ENCODE assay signal across 20 cellular contexts in the genomic region with DNA sequence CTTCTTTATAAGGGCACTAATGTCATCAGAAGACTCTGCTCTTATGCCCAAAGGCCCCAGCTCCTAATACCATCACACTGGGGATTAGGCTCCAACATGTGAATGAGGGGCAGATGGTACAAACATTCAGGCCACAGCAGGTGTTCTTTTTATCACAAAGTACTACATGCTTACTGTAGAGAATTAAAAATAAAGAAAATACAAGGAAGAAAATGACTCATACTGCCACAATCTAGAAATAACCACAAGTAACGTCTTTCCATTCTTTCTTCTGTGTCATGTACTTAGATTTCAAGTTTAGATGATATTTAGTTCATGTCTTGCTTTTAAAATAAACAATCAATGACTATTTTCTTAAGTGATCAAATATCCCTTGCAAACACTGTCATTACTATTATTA.
DNase-seq lines count a peak whose midpoint lies in the region; ATAC-seq and TF ChIP-seq lines count a peak whose summit lies in the region.
"Had no signal": no experiment of that assay in that cellular context is flagged by ENCODE, and none has a peak within 500 bp of the region (broad histone marks: within the 10 kb centered on the region; RNA-seq: fewer than 3 reads in every experiment).

No MANE protein-coding gene starts in this region.

- H3K36me3 ChIP-seq in mammary epithelial cell (ENCODE audit: insufficient read depth, low read length) (no peaks in the 10 kb centered on the region), breast epithelium (no peaks in the 10 kb centered on the region), heart right ventricle (no peaks in the 10 kb centered on the region)
- H3K36me3 ChIP-seq: ovary had no signal

- intact Hi-C loops in mammary epithelial cell (cut with micrococcal nuclease) = loop anchor here (2.0 kb wide), 1 partner anchor 21 kb away; no protein-coding TSS in a partner anchor
- intact Hi-C loops in breast epithelium (cut with DNase I; ENCODE audit: low total_unique reads) = no loop called here
- intact Hi-C loops in heart right ventricle (cut with DNase I) = loop anchor here in 1 of 10 donors (5.0 kb wide), 1 partner anchor 51 kb away; no protein-coding TSS in a partner anchor

- no peaks in the 10 kb centered on the region for H4K20me1 ChIP-seq in mammary epithelial cell (ENCODE audit: insufficient read depth, low read length)

- H3K79me2 ChIP-seq in mammary epithelial cell (ENCODE audit: insufficient read depth, low read length) = no peaks in the 10 kb centered on the region

- CTCF ChIA-PET in mammary epithelial cell (lab: Charles Lee; ENCODE audit: low non-redundant PET) = no interaction called here

- TF ChIP-seq CTCF in mammary epithelial cell (conservative IDR thresholded peaks at IDR 0.05 in 1 of 2, IDR thresholded peaks at IDR 0.05 in 1 of 2; ENCODE audit: extremely low read depth in 1 of 2, insufficient read depth in 1 of 2, low read depth in 1 of 2, low read length in 2 of 2) (no peak), breast epithelium (IDR thresholded peaks at IDR 0.05) (no peak), fibroblast of mammary gland (conservative IDR thresholded peaks at IDR 0.05; ENCODE audit: control insufficient read depth, insufficient read depth, low read depth, low read length) (no peak), heart right ventricle (IDR thresholded peaks at IDR 0.05) (no peak)

- H3K27ac ChIP-seq in mammary epithelial cell (ENCODE audit: insufficient read depth, low read depth, low read length) (peak overlapping the region; percentile 31), breast epithelium (no peak overlapping the region), heart right ventricle (no peak overlapping the region)
- H3K27ac ChIP-seq: epithelial cell of prostate, ovary had no signal

- H2AFZ ChIP-seq in mammary epithelial cell (ENCODE audit: low read depth, low read length) = no peak overlapping the region

- WGBS in mammary epithelial cell (ENCODE audit: low coverage, missing lambda C conversion rate) = 0% methylated on average over 1 of the region's 1 CpG
- 66 to 67% methylated on average over 1 of the region's 1 CpG for WGBS in heart right ventricle, 2 donors

- no peak overlapping the region for H3K9ac ChIP-seq in mammary epithelial cell (ENCODE audit: insufficient read depth, low read length)

- H3K9me3 ChIP-seq in mammary epithelial cell (replicated peaks; ENCODE audit: insufficient read depth, low read length) (no peaks in the 10 kb centered on the region), breast epithelium (no peaks in the 10 kb centered on the region), heart right ventricle (no peaks in the 10 kb centered on the region)
- H3K9me3 ChIP-seq: mucosa of descending colon, ovary had no signal

- H3K27me3 ChIP-seq in mammary epithelial cell (ENCODE audit: insufficient read depth, low read length) = no peaks in the 10 kb centered on the region
- no peaks in the 10 kb centered on the region for H3K27me3 ChIP-seq in breast epithelium
- peaks cover 0 to 5% (median 3%) of the 10 kb centered on the region in 7 donors for H3K27me3 ChIP-seq in heart right ventricle
- H3K27me3 ChIP-seq: ovary had no signal

- 0 out of 3 replicates have a peak, but pooled peaks have one; percentile 34 for ATAC-seq in SK-N-SH treated with all-trans-retinoic acid at 6 μM for 48 hours
- ATAC-seq in heart right ventricle = no peak
- ATAC-seq: GM12878; left cardiac atrium; mucosa of descending colon; stimulated activated memory B cell treated with anti-CD40 and anti-IgM and Interleukin-4, amounts not matched to agents 10 μg/mL and 1 μg/mL and 100 μg/mL, for 72 hours had no signal

- in situ Hi-C loops in mammary epithelial cell (cut with MboI; ENCODE audit: low sequenced_read_pairs in 2 of 2) = no loop called here

- H3K4me2 ChIP-seq in mammary epithelial cell (ENCODE audit: insufficient read depth, low read depth, low read length) = peak overlapping the region; percentile 32

- H3K4me3 ChIP-seq in mammary epithelial cell (replicated peaks in 1 of 3; ENCODE audit: insufficient read depth in 1 of 3, low read depth in 2 of 3, low read length in 3 of 3) = no peak overlapping the region
- H3K4me3 ChIP-seq in breast epithelium = no peak overlapping the region
- no peak overlapping the region for H3K4me3 ChIP-seq in fibroblast of mammary gland (ENCODE audit: control insufficient read depth, low read depth, low read length)
- no peak overlapping the region for H3K4me3 ChIP-seq in heart right ventricle
- H3K4me3 ChIP-seq: GM12878, mucosa of descending colon, ovary had no signal

- TF ChIP-seq POLR2A in breast epithelium (IDR thresholded peaks at IDR 0.05) = no peak

- DNase-seq in mammary epithelial cell (peak; percentile 52), breast epithelium (ENCODE audit: low spot score in 2 of 2) (no peak), fibroblast of mammary gland (ENCODE audit: low read depth) (peak; percentile 59), stromal cell of bone marrow (ENCODE audit: low read depth) (peak; percentile 13), HUDEP-2 (lab: John Stamatoyannopoulos, UW; ENCODE audit: unreplicated experiment in 76 of 76) (no peak), heart right ventricle (no peak), NCI-H2107 treated with DMSO at 0.1 percent for 48 hours (lab: John Stamatoyannopoulos, UW; ENCODE audit: unreplicated experiment) (no peak)
- DNase-seq: activated CD4-positive, alpha-beta T cell treated with anti-CD3 and anti-CD28 coated beads, Interleukin-2, amount 50 U/mL, for 1 hour; activated naive CD8-positive, alpha-beta T cell treated with anti-CD3 and anti-CD28 coated beads for 36 hours; activated T-cell treated with anti-CD3 and anti-CD28 coated beads, Interleukin-2, amount 50 U/mL, for 1 hour; CD4-positive, alpha-beta memory T cell; GOT3; left cardiac atrium; mucosa of descending colon; ovary; small intestine had no signal

- BruUV-seq in mammary epithelial cell (replicated peaks; lab: Mats Ljungman, UMichigan) = no TSS peak

- dilution Hi-C loops in mammary epithelial cell (cut with HindIII; ENCODE audit: low sequenced_read_pairs) = no loop called here

- H3K4me1 ChIP-seq in mammary epithelial cell (ENCODE audit: insufficient read depth, low read length) (peaks cover 44% of the 10 kb centered on the region), breast epithelium (no peaks in the 10 kb centered on the region), heart right ventricle (no peaks in the 10 kb centered on the region)

TF ChIP-seq in SK-N-SH treated with all-trans-retinoic acid at 6 μM for 48 hours, 23 proteins besides CTCF, POLR2A, EP300 and RAD21:
- TF ChIP-seq ZFP3 (CRISPR knock-in tag; IDR thresholded peaks at IDR 0.05) (no peak), BACH2 (CRISPR knock-in tag; IDR thresholded peaks at IDR 0.05; ENCODE audit: borderline replicate concordance) (no peak), ZNF565 (CRISPR knock-in tag; conservative IDR thresholded peaks at IDR 0.05; ENCODE audit: low read depth) (no peak), ZNF8 (CRISPR knock-in tag; IDR thresholded peaks at IDR 0.05) (no peak), PPARA (CRISPR knock-in tag; IDR thresholded peaks at IDR 0.05; ENCODE audit: borderline replicate concordance) (no peak), ISL1 (CRISPR knock-in tag; IDR thresholded peaks at IDR 0.05) (no peak), SNAI2 (CRISPR knock-in tag; IDR thresholded peaks at IDR 0.05) (no peak), ZNF70 (CRISPR knock-in tag; IDR thresholded peaks at IDR 0.05) (no peak), RARB (CRISPR knock-in tag; IDR thresholded peaks at IDR 0.05) (no peak), CSRNP3 (CRISPR knock-in tag; IDR thresholded peaks at IDR 0.05) (no peak), ESRRG (CRISPR knock-in tag; IDR thresholded peaks at IDR 0.05) (no peak)
- TF ChIP-seq, protein P1, sequence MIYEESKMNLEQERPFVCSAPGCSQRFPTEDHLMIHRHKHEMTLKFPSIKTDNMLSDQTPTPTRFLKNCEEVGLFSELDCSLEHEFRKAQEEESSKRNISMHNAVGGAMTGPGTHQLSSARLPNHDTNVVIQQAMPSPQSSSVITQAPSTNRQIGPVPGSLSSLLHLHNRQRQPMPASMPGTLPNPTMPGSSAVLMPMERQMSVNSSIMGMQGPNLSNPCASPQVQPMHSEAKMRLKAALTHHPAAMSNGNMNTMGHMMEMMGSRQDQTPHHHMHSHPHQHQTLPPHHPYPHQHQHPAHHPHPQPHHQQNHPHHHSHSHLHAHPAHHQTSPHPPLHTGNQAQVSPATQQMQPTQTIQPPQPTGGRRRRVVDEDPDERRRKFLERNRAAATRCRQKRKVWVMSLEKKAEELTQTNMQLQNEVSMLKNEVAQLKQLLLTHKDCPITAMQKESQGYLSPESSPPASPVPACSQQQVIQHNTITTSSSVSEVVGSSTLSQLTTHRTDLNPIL (CRISPR knock-in tag; IDR thresholded peaks at IDR 0.05; ENCODE audit: low read depth) = no peak

Comparison
In these comparisons a context has a peak if more than half of its experiments do, and no peak if none do; other contexts are left out.
1. DNase-seq: peak in mammary epithelial cell (single experiment), fibroblast of mammary gland (single experiment) and stromal cell of bone marrow (single experiment); none in breast epithelium (0 of 2), HUDEP-2 (0 of 76), heart right ventricle (0 of 2) and NCI-H2107 treated with DMSO at 0.1 percent for 48 hours (single experiment).